1 cellular context compared by ENCODE assay signal in genomic region chr1:223358826-223359225, GRCh38.
TF ChIP-seq lines count a peak whose summit lies in the region.

No MANE protein-coding gene starts in this region.

TF ChIP-seq in GM23338, 12 proteins besides CTCF, POLR2A, EP300 and RAD21 (continued from another document):
- no peak for TF ChIP-seq ZNF462 (CRISPR knock-in tag; IDR thresholded peaks at IDR 0.05)
- TF ChIP-seq STAT1 (IDR thresholded peaks at IDR 0.05; ENCODE audit: unreplicated experiment) = no peak
- no peak for TF ChIP-seq ETS1 (IDR thresholded peaks at IDR 0.05)
- TF ChIP-seq CREB1 (CRISPR knock-in tag; IDR thresholded peaks at IDR 0.05; ENCODE audit: low read depth) = no peak
- no peak for TF ChIP-seq JUNB (IDR thresholded peaks at IDR 0.05; ENCODE audit: unreplicated experiment)
- no peak for TF ChIP-seq EZH2 (IDR thresholded peaks at IDR 0.05; ENCODE audit: low read depth, unreplicated experiment)
- no peak for TF ChIP-seq REST (IDR thresholded peaks at IDR 0.05; ENCODE audit: unreplicated experiment)
- no peak for TF ChIP-seq EZH2phosphoT487 (IDR thresholded peaks at IDR 0.05; ENCODE audit: unreplicated experiment)
- no peak for TF ChIP-seq POLR2AphosphoS5 (IDR thresholded peaks at IDR 0.05; ENCODE audit: low read depth)
- TF ChIP-seq NANOG (IDR thresholded peaks at IDR 0.05; ENCODE audit: borderline replicate concordance) = no peak
